ENCODE assay signal across 1 cellular context in the genomic region with DNA sequence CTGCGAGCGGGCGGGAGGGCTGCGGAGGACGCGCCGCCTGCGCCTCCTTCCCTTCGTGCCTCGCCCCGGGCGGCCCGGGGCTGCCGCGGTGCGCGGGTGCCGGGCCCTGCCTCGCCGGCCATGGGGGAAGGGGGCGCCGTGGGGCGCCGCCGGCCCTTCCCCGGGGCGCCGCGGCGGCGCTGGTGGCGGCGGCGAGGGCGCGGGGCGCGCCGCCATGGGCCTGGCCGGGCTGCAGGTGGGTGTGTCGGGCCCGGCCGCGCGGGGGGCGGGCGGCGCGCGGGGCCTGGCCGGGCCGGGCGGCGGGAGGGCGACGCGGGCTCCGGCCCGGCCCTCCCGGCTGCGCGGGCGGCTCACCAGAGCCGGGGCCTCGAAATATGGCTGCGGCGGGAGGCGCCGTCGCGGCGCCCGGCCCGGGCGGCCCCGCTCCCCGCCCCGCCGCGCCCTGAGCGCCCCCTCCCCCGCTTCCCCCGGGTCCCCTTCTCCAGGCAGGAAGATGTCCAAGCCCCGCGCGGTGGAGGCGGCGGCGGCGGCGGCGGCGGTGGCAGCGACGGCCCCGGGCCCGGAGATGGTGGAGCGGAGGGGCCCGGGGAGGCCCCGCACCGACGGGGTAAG.
TF ChIP-seq lines count a peak whose summit lies in the region.

No MANE protein-coding gene starts in this region.

TF ChIP-seq in SK-N-SH treated with all-trans-retinoic acid at 6 μM for 48 hours, 23 proteins besides CTCF, POLR2A, EP300 and RAD21 (continued from another document):
- TF ChIP-seq, protein P1, sequence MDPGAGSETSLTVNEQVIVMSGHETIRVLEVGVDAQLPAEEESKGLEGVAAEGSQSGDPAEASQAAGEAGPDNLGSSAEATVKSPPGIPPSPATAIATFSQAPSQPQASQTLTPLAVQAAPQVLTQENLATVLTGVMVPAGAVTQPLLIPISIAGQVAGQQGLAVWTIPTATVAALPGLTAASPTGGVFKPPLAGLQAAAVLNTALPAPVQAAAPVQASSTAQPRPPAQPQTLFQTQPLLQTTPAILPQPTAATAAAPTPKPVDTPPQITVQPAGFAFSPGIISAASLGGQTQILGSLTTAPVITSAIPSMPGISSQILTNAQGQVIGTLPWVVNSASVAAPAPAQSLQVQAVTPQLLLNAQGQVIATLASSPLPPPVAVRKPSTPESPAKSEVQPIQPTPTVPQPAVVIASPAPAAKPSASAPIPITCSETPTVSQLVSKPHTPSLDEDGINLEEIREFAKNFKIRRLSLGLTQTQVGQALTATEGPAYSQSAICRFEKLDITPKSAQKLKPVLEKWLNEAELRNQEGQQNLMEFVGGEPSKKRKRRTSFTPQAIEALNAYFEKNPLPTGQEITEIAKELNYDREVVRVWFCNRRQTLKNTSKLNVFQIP (CRISPR knock-in tag; IDR thresholded peaks at IDR 0.05; ENCODE audit: borderline replicate concordance, low read depth) = no peak
- TF ChIP-seq RARB (CRISPR knock-in tag; IDR thresholded peaks at IDR 0.05) (no peak), ZNF8 (CRISPR knock-in tag; IDR thresholded peaks at IDR 0.05) (no peak), OSR1 (CRISPR knock-in tag; IDR thresholded peaks at IDR 0.05) (no peak), TCF4 (CRISPR knock-in tag; IDR thresholded peaks at IDR 0.05; ENCODE audit: borderline replicate concordance) (no peak), CSDC2 (CRISPR knock-in tag; IDR thresholded peaks at IDR 0.05) (no peak), ZNF565 (CRISPR knock-in tag; conservative IDR thresholded peaks at IDR 0.05; ENCODE audit: low read depth) (no peak)
- TF ChIP-seq, protein P2, sequence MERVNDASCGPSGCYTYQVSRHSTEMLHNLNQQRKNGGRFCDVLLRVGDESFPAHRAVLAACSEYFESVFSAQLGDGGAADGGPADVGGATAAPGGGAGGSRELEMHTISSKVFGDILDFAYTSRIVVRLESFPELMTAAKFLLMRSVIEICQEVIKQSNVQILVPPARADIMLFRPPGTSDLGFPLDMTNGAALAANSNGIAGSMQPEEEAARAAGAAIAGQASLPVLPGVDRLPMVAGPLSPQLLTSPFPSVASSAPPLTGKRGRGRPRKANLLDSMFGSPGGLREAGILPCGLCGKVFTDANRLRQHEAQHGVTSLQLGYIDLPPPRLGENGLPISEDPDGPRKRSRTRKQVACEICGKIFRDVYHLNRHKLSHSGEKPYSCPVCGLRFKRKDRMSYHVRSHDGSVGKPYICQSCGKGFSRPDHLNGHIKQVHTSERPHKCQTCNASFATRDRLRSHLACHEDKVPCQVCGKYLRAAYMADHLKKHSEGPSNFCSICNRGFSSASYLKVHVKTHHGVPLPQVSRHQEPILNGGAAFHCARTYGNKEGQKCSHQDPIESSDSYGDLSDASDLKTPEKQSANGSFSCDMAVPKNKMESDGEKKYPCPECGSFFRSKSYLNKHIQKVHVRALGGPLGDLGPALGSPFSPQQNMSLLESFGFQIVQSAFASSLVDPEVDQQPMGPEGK (CRISPR knock-in tag; IDR thresholded peaks at IDR 0.05; ENCODE audit: borderline replicate concordance) = no peak
